8 cellular contexts compared by ENCODE assay signal in genomic region chr19:9820043-9820442, GRCh38. TPM values are rescaled to one million over a fixed set of nuclear protein-coding genes. Genes with fewer than 3 reads are reported as not detected.
DNase-seq lines count a peak whose midpoint lies in the region; ATAC-seq, FAIRE-seq and TF ChIP-seq lines count a peak whose summit lies in the region.
"Not testable (repeated sequence)": the region's sequence is repeated elsewhere in the genome, so short reads cannot be mapped to it uniquely, and the experiment has no call there.

No MANE protein-coding gene starts in this region.

- not testable (repeated sequence) for H3K27me3 ChIP-seq in CD4-positive, CD25-positive, alpha-beta regulatory T cell (ENCODE audit: control insufficient read depth, insufficient read depth, low read length); Karpas-422 (ENCODE audit: low read length); adrenal gland; endothelial cell of umbilical vein (ENCODE audit: control insufficient read depth in 2 of 2, insufficient read depth in 2 of 2, low read length in 2 of 2); layer of hippocampus (ENCODE audit: control insufficient read depth, insufficient read depth, low read length); thoracic aorta (replicated peaks; ENCODE audit: insufficient read depth)

- H3K4me2 ChIP-seq in Karpas-422 (ENCODE audit: low read depth, low read length, poor library complexity, severe bottlenecking) = peak overlapping the region; percentile 88
- not testable (repeated sequence) for H3K4me2 ChIP-seq in endothelial cell of umbilical vein (ENCODE audit: insufficient read depth, low read length)

- dilution Hi-C loops in endothelial cell of umbilical vein (cut with MboI; ENCODE audit: extremely low pct_ligation_motif_present, low sequenced_read_pairs) = not testable (repeated sequence)

- not testable (repeated sequence) for H4K20me1 ChIP-seq in Karpas-422 (ENCODE audit: insufficient read depth, low read depth, low read length); endothelial cell of umbilical vein (replicated peaks; ENCODE audit: control insufficient read depth, extremely low read depth, insufficient read depth, low read length)

- not testable (repeated sequence) for DNase-seq in CD4-positive, CD25-positive, alpha-beta regulatory T cell; Karpas-422; endothelial cell of umbilical vein (ENCODE audit: low read depth, low spot score); osteocyte (ENCODE audit: extremely low spot score, unreplicated experiment); thoracic aorta (ENCODE audit: low spot score)
- DNase-seq in adrenal gland = peak in 3 of 7 donors; percentile 40 to 70 (median 53)

- H3K9me3 ChIP-seq in CD4-positive, CD25-positive, alpha-beta regulatory T cell (ENCODE audit: control insufficient read depth in 2 of 2, low read length in 2 of 2); Karpas-422 (ENCODE audit: low read length); adrenal gland (replicated peaks in 1 of 3); endothelial cell of umbilical vein (replicated peaks; ENCODE audit: control insufficient read depth, insufficient read depth, low read length); thoracic aorta: not testable (repeated sequence)

- not testable (repeated sequence) for H3K9me2 ChIP-seq in Karpas-422 (replicated peaks; ENCODE audit: insufficient read depth, low read length)

- H3K9me3 Mint-ChIP-seq in CD4-positive, CD25-positive, alpha-beta regulatory T cell; osteocyte (ENCODE audit: unreplicated experiment): not testable (repeated sequence)

- not testable (repeated sequence) for FAIRE-seq in endothelial cell of umbilical vein (lab: Jason Lieb, UNC)

- H3K9ac ChIP-seq in Karpas-422 (ENCODE audit: low read length) = peak overlapping the region; percentile 61
- not testable (repeated sequence) for H3K9ac ChIP-seq in endothelial cell of umbilical vein (replicated peaks; ENCODE audit: extremely low read depth, insufficient read depth, low read length)

- peak overlapping the region in 2 of 3 donors; percentile 20 to 93 for H3K27ac Mint-ChIP-seq in CD4-positive, CD25-positive, alpha-beta regulatory T cell
- H3K27ac Mint-ChIP-seq in osteocyte (ENCODE audit: unreplicated experiment) = peak overlapping the region; percentile 98

- WGBS in adrenal gland, 4 donors = 83 to 92% (median 88%) methylated on average over 6 to 8 of the region's 8 CpGs

- POLR2A ChIA-PET in endothelial cell of umbilical vein (lab: Charles Lee) = not testable (repeated sequence)

- BruUV-seq in endothelial cell of umbilical vein (replicated peaks; lab: Mats Ljungman, UMichigan) = not testable (repeated sequence)

- peak overlapping the region; percentile 99 for H3K27ac ChIP-seq in CD4-positive, CD25-positive, alpha-beta regulatory T cell (ENCODE audit: insufficient read depth, low read length, poor library complexity, severe bottlenecking)
- H3K27ac ChIP-seq in Karpas-422 (ENCODE audit: low read length); endothelial cell of umbilical vein (ENCODE audit: insufficient read depth, low read depth, low read length): not testable (repeated sequence)
- peak overlapping the region; percentile 42; the same call in 1 of the 2 replicates for H3K27ac ChIP-seq in VCaP
- peak overlapping the region in 3 of 5 donors; percentile 28 to 97 (median 68) for H3K27ac ChIP-seq in adrenal gland
- H3K27ac ChIP-seq in layer of hippocampus (ENCODE audit: low read depth, low read length) = peak overlapping the region; percentile 93
- peak overlapping the region; percentile 61 to 77 for H3K27ac ChIP-seq in thoracic aorta

- CTCF ChIA-PET in endothelial cell of umbilical vein (lab: Charles Lee) = not testable (repeated sequence)

- H3K4me3 ChIP-seq in CD4-positive, CD25-positive, alpha-beta regulatory T cell (ENCODE audit: low read depth, low read length) = peak overlapping the region; percentile 66
- H3K4me3 ChIP-seq in Karpas-422 (ENCODE audit: low read length) = peak overlapping the region; percentile 67
- H3K4me3 ChIP-seq in adrenal gland = peak overlapping the region in 1 of 4 donors; percentile 28
- not testable (repeated sequence) for H3K4me3 ChIP-seq in endothelial cell of umbilical vein (replicated peaks in 1 of 3; ENCODE audit: insufficient read depth in 1 of 3, low read depth in 1 of 3, low read length in 3 of 3)
- peak overlapping the region; percentile 68 for H3K4me3 ChIP-seq in thoracic aorta

- H3K9me1 ChIP-seq in endothelial cell of umbilical vein (replicated peaks; ENCODE audit: control insufficient read depth, extremely low read depth, insufficient read depth, low read length) = not testable (repeated sequence)

- TF ChIP-seq CTCF in VCaP (conservative IDR thresholded peaks at IDR 0.05); adrenal gland (IDR thresholded peaks at IDR 0.05); endothelial cell of umbilical vein (IDR thresholded peaks at IDR 0.05; ENCODE audit: extremely low read depth in 1 of 2, insufficient read depth in 1 of 2, low read depth in 1 of 2, low read length in 2 of 2); osteocyte (IDR thresholded peaks at IDR 0.05); thoracic aorta (IDR thresholded peaks at IDR 0.05): not testable (repeated sequence)

- TF ChIP-seq POLR2A in adrenal gland (IDR thresholded peaks at IDR 0.05); endothelial cell of umbilical vein (IDR thresholded peaks at IDR 0.05; ENCODE audit: low read depth, low read length): not testable (repeated sequence)

- intact Hi-C loops in adrenal gland (cut with DNase I); endothelial cell of umbilical vein (cut with micrococcal nuclease): not testable (repeated sequence)

- not testable (repeated sequence) for ATAC-seq in CD4-positive, CD25-positive, alpha-beta regulatory T cell (ENCODE audit: low read depth in 2 of 2); thoracic aorta (ENCODE audit: insufficient number of reproducible peaks, low FRiP score, low read depth)

- peaks cover 16% of the 10 kb centered on the region for H3K4me1 ChIP-seq in CD4-positive, CD25-positive, alpha-beta regulatory T cell (ENCODE audit: control insufficient read depth, insufficient read depth, low read length, poor library complexity, severe bottlenecking)
- H3K4me1 ChIP-seq in Karpas-422 (ENCODE audit: low read length) (peaks cover 17% of the 10 kb centered on the region), adrenal gland (replicated peaks in 1 of 2) (peaks cover 5 to 16% of the 10 kb centered on the region in 2 donors), endothelial cell of umbilical vein (ENCODE audit: control insufficient read depth, extremely low read depth, insufficient read depth, low read length) (peaks cover 12% of the 10 kb centered on the region), thoracic aorta (ENCODE audit: control insufficient read depth in 1 of 2, low read depth in 2 of 2) (peaks cover 4 to 25% of the 10 kb centered on the region in 2 donors)

- H3K27me3 Mint-ChIP-seq in CD4-positive, CD25-positive, alpha-beta regulatory T cell; osteocyte (ENCODE audit: unreplicated experiment): not testable (repeated sequence)

- H3K36me3 ChIP-seq in CD4-positive, CD25-positive, alpha-beta regulatory T cell (ENCODE audit: control insufficient read depth, insufficient read depth, low read length); adrenal gland (replicated peaks in 1 of 2); endothelial cell of umbilical vein (ENCODE audit: control insufficient read depth in 2 of 2, extremely low read depth in 1 of 2, insufficient read depth in 2 of 2, low read length in 2 of 2); thoracic aorta: not testable (repeated sequence)
- H3K36me3 ChIP-seq in Karpas-422 (ENCODE audit: insufficient read depth, low read length) = peaks cover 12% of the 10 kb centered on the region; the same call in 1 of the 2 replicates

- H3K36me3 Mint-ChIP-seq in CD4-positive, CD25-positive, alpha-beta regulatory T cell = peaks cover 13% of the 10 kb centered on the region
- H3K36me3 Mint-ChIP-seq in osteocyte (ENCODE audit: unreplicated experiment) = not testable (repeated sequence)

- H3K79me2 ChIP-seq in Karpas-422 (ENCODE audit: low read length) = peaks cover 43% of the 10 kb centered on the region
- peaks cover 28% of the 10 kb centered on the region for H3K79me2 ChIP-seq in endothelial cell of umbilical vein (ENCODE audit: control insufficient read depth, insufficient read depth, low read length)

- H3K4me1 Mint-ChIP-seq in CD4-positive, CD25-positive, alpha-beta regulatory T cell = peaks cover 10 to 39% (median 20%) of the 10 kb centered on the region in 4 donors
- H3K4me1 Mint-ChIP-seq in osteocyte (ENCODE audit: unreplicated experiment) = peaks cover 39% of the 10 kb centered on the region

- H3K4me3 Mint-ChIP-seq in CD4-positive, CD25-positive, alpha-beta regulatory T cell = peak overlapping the region in 3 of 4 donors; percentile 91 to 95 (median 92)
- not testable (repeated sequence) for H3K4me3 Mint-ChIP-seq in osteocyte (ENCODE audit: unreplicated experiment)

- H2AFZ ChIP-seq in Karpas-422 (ENCODE audit: low read length) (0 out of 2 replicates have a peak overlapping the region, but pooled peaks have one; percentile 84), endothelial cell of umbilical vein (ENCODE audit: low read depth, low read length) (peak overlapping the region; percentile 92)

RNA-seq across cellular contexts. Expression of gene FBXL12, which starts 1.2 kb away (rescaled TPM):
- total RNA-seq in CD4-positive, CD25-positive, alpha-beta regulatory T cell = 34.8 TPM
- 10 to 100 TPM in 1 of 4 donors, 1 to 10 TPM in 3; 7.8 to 15.9 (median 9.5) TPM for polyA plus RNA-seq in CD4-positive, CD25-positive, alpha-beta regulatory T cell
- 31.5 and 40.7 TPM in 2 replicates for total RNA-seq in Karpas-422 (2014; rRNA removed; shearing (Covaris generic); ENCODE audit: low replicate concordance)
- 10 to 100 TPM; 12.4 to 23.7 (median 20.7) TPM for total RNA-seq in adrenal gland
- 10 to 100 TPM in 2 of 3 donors, 1 to 10 TPM in 1; 6.6 to 31.7 (median 30.6) TPM for polyA plus RNA-seq in adrenal gland
- total RNA-seq in endothelial cell of umbilical vein = 25.8 and 26.9 TPM in 2 replicates
- 33.3 and 47.5 TPM in 2 replicates for polyA plus RNA-seq in endothelial cell of umbilical vein
- polyA plus RNA-seq in endothelial cell of umbilical vein (2011; cell fraction: cytosol; rRNA removed) = 22.7 and 30.7 TPM in 2 replicates
- 37.8 and 44.3 TPM in 2 replicates for polyA plus RNA-seq in endothelial cell of umbilical vein (2011; cell fraction: nucleus; rRNA removed)
- 16.0 and 20.6 TPM in 2 replicates for polyA plus RNA-seq in endothelial cell of umbilical vein (2012)
- 13.5 and 16.9 TPM in 2 replicates for polyA minus RNA-seq in endothelial cell of umbilical vein
- 8.6 TPM for polyA minus RNA-seq in endothelial cell of umbilical vein (2011; cell fraction: cytosol; rRNA and poly(A)+ RNA removed)
- polyA minus RNA-seq in endothelial cell of umbilical vein (2011; cell fraction: nucleus; rRNA and poly(A)+ RNA removed) = 16.0 and 23.8 TPM in 2 replicates
- total RNA-seq in osteocyte = 28.1 and 29.0 TPM in 2 replicates
- 10 to 100 TPM; 28.9 to 64.8 TPM for total RNA-seq in thoracic aorta

RNA-seq across cellular contexts. Expression of gene UBL5, which starts 7.7 kb away (rescaled TPM):
- total RNA-seq in CD4-positive, CD25-positive, alpha-beta regulatory T cell = 234 TPM
- polyA plus RNA-seq in CD4-positive, CD25-positive, alpha-beta regulatory T cell = 100 to 1,000 TPM; 786 to 952 (median 832) TPM
- total RNA-seq in Karpas-422 (2014; rRNA removed; shearing (Covaris generic); ENCODE audit: low replicate concordance) = 303 and 490 TPM in 2 replicates
- total RNA-seq in adrenal gland (100 to 1,000 TPM; 410 to 722 (median 460) TPM), endothelial cell of umbilical vein (351 and 364 TPM in 2 replicates), osteocyte (258 and 260 TPM in 2 replicates), thoracic aorta (100 to 1,000 TPM; 210 to 414 TPM)
- polyA plus RNA-seq in adrenal gland (1,000 to 10,000 TPM in 2 of 3 donors, 100 to 1,000 TPM in 1; 352 to 2,424 (median 1,146) TPM), endothelial cell of umbilical vein (839 and 1,226 TPM in 2 replicates)
- polyA plus RNA-seq in endothelial cell of umbilical vein (2011; cell fraction: cytosol; rRNA removed) = 1,164 and 1,424 TPM in 2 replicates
- 366 and 439 TPM in 2 replicates for polyA plus RNA-seq in endothelial cell of umbilical vein (2011; cell fraction: nucleus; rRNA removed)
- 737 and 963 TPM in 2 replicates for polyA plus RNA-seq in endothelial cell of umbilical vein (2012)
- 190 and 222 TPM in 2 replicates for polyA minus RNA-seq in endothelial cell of umbilical vein
- 69.3 TPM for polyA minus RNA-seq in endothelial cell of umbilical vein (2011; cell fraction: cytosol; rRNA and poly(A)+ RNA removed)
- polyA minus RNA-seq in endothelial cell of umbilical vein (2011; cell fraction: nucleus; rRNA and poly(A)+ RNA removed) = 23.9 and 25.1 TPM in 2 replicates

RNA-seq across cellular contexts. Expression of gene PIN1, which starts 15.1 kb away (rescaled TPM):
- total RNA-seq in CD4-positive, CD25-positive, alpha-beta regulatory T cell = 72.0 TPM
- polyA plus RNA-seq in CD4-positive, CD25-positive, alpha-beta regulatory T cell = 100 to 1,000 TPM in 3 of 4 donors, 10 to 100 TPM in 1; 87.9 to 135 (median 113) TPM
- total RNA-seq in Karpas-422 (2014; rRNA removed; shearing (Covaris generic); ENCODE audit: low replicate concordance) = 56.9 and 119 TPM in 2 replicates
- total RNA-seq in adrenal gland = 100 to 1,000 TPM in 7 of 8 donors, 10 to 100 TPM in 1; 75.5 to 177 (median 120) TPM
- polyA plus RNA-seq in adrenal gland = 10 to 100 TPM; 28.5 to 95.2 (median 94.1) TPM
- total RNA-seq in endothelial cell of umbilical vein = 97.4 and 98.1 TPM in 2 replicates
- polyA plus RNA-seq in endothelial cell of umbilical vein = 115 and 129 TPM in 2 replicates
- polyA plus RNA-seq in endothelial cell of umbilical vein (2011; cell fraction: cytosol; rRNA removed) = 80.4 and 106 TPM in 2 replicates
- polyA plus RNA-seq in endothelial cell of umbilical vein (2011; cell fraction: nucleus; rRNA removed) = 57.1 and 64.3 TPM in 2 replicates
- polyA plus RNA-seq in endothelial cell of umbilical vein (2012) = 56.8 and 68.7 TPM in 2 replicates
- polyA minus RNA-seq in endothelial cell of umbilical vein = 22.2 and 28.5 TPM in 2 replicates
- 39.6 TPM for polyA minus RNA-seq in endothelial cell of umbilical vein (2011; cell fraction: cytosol; rRNA and poly(A)+ RNA removed)
- 11.3 and 16.6 TPM in 2 replicates for polyA minus RNA-seq in endothelial cell of umbilical vein (2011; cell fraction: nucleus; rRNA and poly(A)+ RNA removed)
- 67.4 and 70.3 TPM in 2 replicates for total RNA-seq in osteocyte
- total RNA-seq in thoracic aorta = 10 to 100 TPM; 76.5 to 79.4 TPM

RNA-seq across cellular contexts. Expression of gene ZNF846, which starts 51.5 kb away (rescaled TPM):
- 8.4 TPM for total RNA-seq in CD4-positive, CD25-positive, alpha-beta regulatory T cell
- polyA plus RNA-seq in CD4-positive, CD25-positive, alpha-beta regulatory T cell = 1 to 10 TPM; 3.6 to 6.4 (median 3.9) TPM
- total RNA-seq in Karpas-422 (2014; rRNA removed; shearing (Covaris generic); ENCODE audit: low replicate concordance) = 7.3 and 10.4 TPM in 2 replicates
- 10 to 100 TPM in 4 of 8 donors, 1 to 10 TPM in 4; 7.1 to 20.3 (median 9.9) TPM for total RNA-seq in adrenal gland
- 10 to 100 TPM in 1 of 3 donors, 1 to 10 TPM in 2; 5.2 to 24.8 (median 7.9) TPM for polyA plus RNA-seq in adrenal gland
- 6.9 and 8.3 TPM in 2 replicates for total RNA-seq in endothelial cell of umbilical vein
- polyA plus RNA-seq in endothelial cell of umbilical vein = 2.7 and 3.9 TPM in 2 replicates
- polyA plus RNA-seq in endothelial cell of umbilical vein (2011; cell fraction: cytosol; rRNA removed) = 3.7 and 4.4 TPM in 2 replicates
- polyA plus RNA-seq in endothelial cell of umbilical vein (2011; cell fraction: nucleus; rRNA removed) = 13.0 and 15.3 TPM in 2 replicates
- 5.3 and 6.9 TPM in 2 replicates for polyA plus RNA-seq in endothelial cell of umbilical vein (2012)
- 8.2 and 17.3 TPM in 2 replicates for polyA minus RNA-seq in endothelial cell of umbilical vein
- polyA minus RNA-seq in endothelial cell of umbilical vein (2011; cell fraction: cytosol; rRNA and poly(A)+ RNA removed) = not detected
- 11.1 and 11.5 TPM in 2 replicates for polyA minus RNA-seq in endothelial cell of umbilical vein (2011; cell fraction: nucleus; rRNA and poly(A)+ RNA removed)
- 15.3 and 16.0 TPM in 2 replicates for total RNA-seq in osteocyte
- 10 to 100 TPM; 44.0 to 54.6 TPM for total RNA-seq in thoracic aorta
